9 cellular contexts compared by ENCODE assay signal in the genomic region with DNA sequence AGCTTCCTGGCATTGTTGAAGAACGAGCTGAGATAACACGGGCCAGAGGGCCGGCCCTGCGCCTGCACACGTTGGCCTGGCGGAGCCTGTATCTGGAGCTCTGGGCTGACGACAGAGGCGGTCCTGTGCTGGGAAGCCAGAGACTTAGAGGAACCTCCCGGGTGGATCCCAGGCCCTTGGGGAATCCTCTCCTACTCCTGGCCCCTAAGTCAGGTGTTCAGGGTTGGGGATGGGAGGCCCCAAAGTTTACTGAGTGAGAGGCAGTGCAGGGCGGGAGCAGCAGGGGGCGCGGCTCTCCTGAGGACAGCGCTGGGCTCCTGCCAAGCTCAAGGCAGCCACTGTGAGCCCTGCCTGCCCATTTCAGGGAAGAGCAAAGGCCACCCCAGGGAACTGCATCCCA. TPM values are rescaled to one million over a fixed set of nuclear protein-coding genes. Genes with fewer than 3 reads are reported as not detected.
A peak's percentile ranks its signal among the peaks of the same experiment; 100 is the strongest.
DNase-seq lines count a peak whose midpoint lies in the region; TF ChIP-seq lines count a peak whose summit lies in the region.
"Had no signal": no experiment of that assay in that cellular context is flagged by ENCODE, and none has a peak within 500 bp of the region (broad histone marks: within the 10 kb centered on the region; RNA-seq: fewer than 3 reads in every experiment).

No MANE protein-coding gene starts in this region.

- H3K4me1 Mint-ChIP-seq in activated CD4-positive, alpha-beta T cell treated with anti-CD3 and anti-CD28 coated beads, Interleukin-2, amount 10 ng/mL, durations not matched to agents 24 days and 14 days, result no peaks in the 10 kb centered on the region

- H3K4me1 ChIP-seq in vagina, result peaks cover 19% of the 10 kb centered on the region

- no peaks in the 10 kb centered on the region for H3K27me3 ChIP-seq in vagina

- no peaks in the 10 kb centered on the region for H3K36me3 ChIP-seq in vagina

- no peaks in the 10 kb centered on the region for H3K9me3 Mint-ChIP-seq in activated CD4-positive, alpha-beta T cell treated with anti-CD3 and anti-CD28 coated beads, Interleukin-2, amount 10 ng/mL, durations not matched to agents 24 days and 14 days

- DNase-seq in activated CD4-positive, alpha-beta T cell treated with anti-CD3 and anti-CD28 coated beads, Interleukin-2, amount 10 ng/mL, durations not matched to agents 24 days and 14 days, result peak; percentile 73
- DNase-seq in activated CD4-positive, alpha-beta T cell treated with anti-CD3 and anti-CD28 coated beads, Interleukin-2, amount 50 U/mL, for 4 hours, result no peak
- DNase-seq in Jurkat, Clone E6-1 (ENCODE audit: low read depth, low spot score), result peak; percentile 14
- DNase-seq in glomerular visceral epithelial cell (ENCODE audit: extremely low spot score) (peak; percentile 68), retinal pigment epithelial cell (ENCODE audit: low read depth) (no peak), vagina (ENCODE audit: extremely low spot score in 2 of 2) (no peak), A172 (ENCODE audit: low spot score) (no peak)

- no peak for TF ChIP-seq POLR2A in vagina (IDR thresholded peaks at IDR 0.05)

- no peak overlapping the region for H3K27ac ChIP-seq in VCaP
- H3K27ac ChIP-seq in vagina, result no peak overlapping the region

- TF ChIP-seq CTCF in VCaP (conservative IDR thresholded peaks at IDR 0.05) (peak; percentile 43), retinal pigment epithelial cell (conservative IDR thresholded peaks at IDR 0.05; ENCODE audit: low read depth, low read length) (peak; percentile 73), vagina (IDR thresholded peaks at IDR 0.05) (peak in 1 of 3 experiments; percentile 36)

- H3K9me3 ChIP-seq in vagina, result no peaks in the 10 kb centered on the region

- no peak overlapping the region for H3K27ac Mint-ChIP-seq in activated CD4-positive, alpha-beta T cell treated with anti-CD3 and anti-CD28 coated beads, Interleukin-2, amount 10 ng/mL, durations not matched to agents 24 days and 14 days
- H3K27ac Mint-ChIP-seq: activated naive CD8-positive, alpha-beta T cell had no signal

- no peak overlapping the region for H3K4me3 ChIP-seq in Jurkat, Clone E6-1 (ENCODE audit: low read length)
- H3K4me3 ChIP-seq in retinal pigment epithelial cell (ENCODE audit: low read length) (no peak overlapping the region), vagina (no peak overlapping the region)

- peaks cover 26% of the 10 kb centered on the region for H3K27me3 Mint-ChIP-seq in activated CD4-positive, alpha-beta T cell treated with anti-CD3 and anti-CD28 coated beads, Interleukin-2, amount 10 ng/mL, durations not matched to agents 24 days and 14 days

- intact Hi-C loops in activated CD4-positive, alpha-beta T cell treated with anti-CD3 and anti-CD28 coated beads, Interleukin-2, amount 10 ng/mL, durations not matched to agents 24 days and 14 days (cut with micrococcal nuclease), result loop anchor here (2.0 kb wide), 1 partner anchor 136 kb away; no protein-coding TSS in a partner anchor
- intact Hi-C loops in vagina (cut with DNase I), result no loop called here

- H3K4me3 Mint-ChIP-seq in activated CD4-positive, alpha-beta T cell treated with anti-CD3 and anti-CD28 coated beads, Interleukin-2, amount 10 ng/mL, durations not matched to agents 24 days and 14 days, result no peak overlapping the region
- H3K4me3 Mint-ChIP-seq: activated naive CD8-positive, alpha-beta T cell had no signal

- no peaks in the 10 kb centered on the region for H3K36me3 Mint-ChIP-seq in activated CD4-positive, alpha-beta T cell treated with anti-CD3 and anti-CD28 coated beads, Interleukin-2, amount 10 ng/mL, durations not matched to agents 24 days and 14 days (ENCODE audit: low read depth)
- H3K36me3 Mint-ChIP-seq: activated naive CD8-positive, alpha-beta T cell had no signal

RNA-seq across cellular contexts. Expression of a gene that starts 2.5 kb away (rescaled TPM):
- total RNA-seq in activated CD4-positive, alpha-beta T cell treated with anti-CD3 and anti-CD28 coated beads, Interleukin-2, amount 10 ng/mL, durations not matched to agents 24 days and 14 days, result 0.12 TPM in 1 of 2 replicates, not detected in the other
- polyA plus RNA-seq in Jurkat, Clone E6-1 (2012; ENCODE audit: insufficient read depth, insufficient read length), result not detected
- 33.1 TPM for total RNA-seq in vagina
- total RNA-seq in A172 (2014; rRNA removed; shearing (Covaris generic)), result not detected in 2 replicates

Comparison
In these comparisons a context has a peak if more than half of its experiments do, and no peak if none do; other contexts are left out.
1. DNase-seq: peak in activated CD4-positive, alpha-beta T cell treated with anti-CD3 and anti-CD28 coated beads, Interleukin-2, amount 10 ng/mL, durations not matched to agents 24 days and 14 days (single experiment), Jurkat, Clone E6-1 (single experiment) and glomerular visceral epithelial cell (single experiment); none in activated CD4-positive, alpha-beta T cell treated with anti-CD3 and anti-CD28 coated beads, Interleukin-2, amount 50 U/mL, for 4 hours (0 of 2), retinal pigment epithelial cell (single experiment), vagina (0 of 2) and A172 (single experiment).
2. RNA of a gene that starts 2.5 kb away (total RNA-seq): 33.1 TPM in vagina (single experiment); 0.12 TPM in activated CD4-positive, alpha-beta T cell treated with anti-CD3 and anti-CD28 coated beads, Interleukin-2, amount 10 ng/mL, durations not matched to agents 24 days and 14 days and not detected in A172; every median in the first group is over 10 times any median in the second.